8 cellular contexts compared by ENCODE assay signal in the genomic region with DNA sequence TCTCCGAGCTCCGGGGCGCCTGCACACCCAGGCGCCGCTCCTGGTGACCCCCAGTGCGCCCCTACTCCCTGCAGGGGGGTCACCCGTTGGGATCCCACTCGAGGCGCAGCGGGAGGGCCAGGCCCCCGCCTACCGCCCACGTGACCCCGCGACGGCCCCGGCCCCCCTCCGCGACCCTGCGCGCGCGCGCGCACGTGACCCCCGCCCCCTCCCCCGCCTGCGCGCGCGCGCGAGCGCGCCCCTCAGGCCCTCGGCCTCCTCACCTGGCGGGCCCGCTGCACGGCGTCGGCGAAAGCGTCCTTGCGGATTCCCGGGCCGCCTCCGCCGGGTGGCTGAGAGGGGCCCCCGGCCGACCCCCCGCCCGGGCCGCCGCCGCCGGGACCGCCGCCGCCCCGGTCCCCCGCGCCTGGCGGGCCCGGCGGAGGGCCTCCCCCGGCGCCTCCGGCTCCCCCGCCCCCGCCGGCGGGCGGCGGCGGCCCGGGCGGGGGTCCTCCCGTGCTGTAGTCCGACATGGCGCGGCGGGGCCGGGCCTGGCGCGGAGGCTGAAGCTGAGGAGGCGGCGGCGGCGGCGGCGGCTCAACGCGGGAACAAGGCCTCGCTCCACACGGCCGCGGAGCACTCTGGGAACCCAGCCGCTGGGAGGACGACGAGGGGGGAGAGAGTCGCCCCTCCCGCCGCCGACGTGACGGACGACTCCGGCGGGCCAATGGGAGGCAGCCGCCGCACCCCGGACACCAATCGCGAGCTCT. TPM values are rescaled to one million over a fixed set of nuclear protein-coding genes. Genes with fewer than 3 reads are reported as not detected.
A peak's percentile ranks its signal among the peaks of the same experiment; 100 is the strongest.
DNase-seq lines count a peak whose midpoint lies in the region; ATAC-seq and TF ChIP-seq lines count a peak whose summit lies in the region.

A gene with protein sequence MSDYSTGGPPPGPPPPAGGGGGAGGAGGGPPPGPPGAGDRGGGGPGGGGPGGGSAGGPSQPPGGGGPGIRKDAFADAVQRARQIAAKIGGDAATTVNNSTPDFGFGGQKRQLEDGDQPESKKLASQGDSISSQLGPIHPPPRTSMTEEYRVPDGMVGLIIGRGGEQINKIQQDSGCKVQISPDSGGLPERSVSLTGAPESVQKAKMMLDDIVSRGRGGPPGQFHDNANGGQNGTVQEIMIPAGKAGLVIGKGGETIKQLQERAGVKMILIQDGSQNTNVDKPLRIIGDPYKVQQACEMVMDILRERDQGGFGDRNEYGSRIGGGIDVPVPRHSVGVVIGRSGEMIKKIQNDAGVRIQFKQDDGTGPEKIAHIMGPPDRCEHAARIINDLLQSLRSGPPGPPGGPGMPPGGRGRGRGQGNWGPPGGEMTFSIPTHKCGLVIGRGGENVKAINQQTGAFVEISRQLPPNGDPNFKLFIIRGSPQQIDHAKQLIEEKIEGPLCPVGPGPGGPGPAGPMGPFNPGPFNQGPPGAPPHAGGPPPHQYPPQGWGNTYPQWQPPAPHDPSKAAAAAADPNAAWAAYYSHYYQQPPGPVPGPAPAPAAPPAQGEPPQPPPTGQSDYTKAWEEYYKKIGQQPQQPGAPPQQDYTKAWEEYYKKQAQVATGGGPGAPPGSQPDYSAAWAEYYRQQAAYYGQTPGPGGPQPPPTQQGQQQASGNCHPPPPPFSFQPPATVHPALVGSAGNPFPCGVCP (minus strand): TSS at position 622 of the 749 bp plus-strand sequence. CDS start 110 bp downstream, at position 512.

- H3K9ac ChIP-seq in endodermal cell (ENCODE audit: extremely low read depth, low read length, poor library complexity, severe bottlenecking), result peak within 1 kb of the TSS; percentile 87
- peak within 1 kb of the TSS; percentile 74 to 88 for H3K9ac ChIP-seq in mucosa of rectum (ENCODE audit: low read depth in 1 of 2, low read length in 2 of 2)

- H3K4me1 ChIP-seq in endodermal cell (ENCODE audit: control insufficient read depth, insufficient read depth, low read length) (no peaks in the 10 kb centered on the region), mucosa of rectum (ENCODE audit: control insufficient read depth in 2 of 2, insufficient read depth in 2 of 2, low read length in 2 of 2) (peaks cover 11 to 16% of the 10 kb centered on the region in 2 donors), tibial artery (peaks cover 0 to 35% (median 27%) of the 10 kb centered on the region in 4 donors)

- H3K27ac Mint-ChIP-seq in activated B cell treated with CpG ODN at 0.5 μM for 24 hours, result peak within 1 kb of the TSS; percentile 85
- H3K27ac Mint-ChIP-seq in endodermal cell, result peak within 1 kb of the TSS; percentile 91

- H3K36me3 Mint-ChIP-seq in activated B cell treated with CpG ODN at 0.5 μM for 24 hours (ENCODE audit: low read depth) (peaks cover 38% of the 10 kb centered on the region), endodermal cell (ENCODE audit: low read depth) (peaks cover 40% of the 10 kb centered on the region)

- POLR2A ChIA-PET in activated B cell treated with CpG ODN at 0.5 μM for 24 hours (lab: Charles Lee), result interaction anchor here (0.6 to 2.8 kb wide), 25 partner anchors 10 to 738 kb away, joined by 3 to 22 read pairs (median 5); a partner anchor contains a TSS

- peaks cover 38% of the 10 kb centered on the region for H3K36me3 ChIP-seq in endodermal cell (ENCODE audit: control insufficient read depth, insufficient read depth, low read length)
- H3K36me3 ChIP-seq in mucosa of rectum (ENCODE audit: control insufficient read depth in 2 of 2, insufficient read depth in 2 of 2, low read length in 2 of 2), result peaks cover 23 to 25% of the 10 kb centered on the region in 2 donors
- peaks cover 10 to 28% (median 27%) of the 10 kb centered on the region in 3 donors for H3K36me3 ChIP-seq in tibial artery

- H3K9me3 Mint-ChIP-seq in activated B cell treated with CpG ODN at 0.5 μM for 24 hours, result no peaks in the 10 kb centered on the region
- H3K9me3 Mint-ChIP-seq in endodermal cell, result peaks cover 11% of the 10 kb centered on the region

- H3K27me3 Mint-ChIP-seq in activated B cell treated with CpG ODN at 0.5 μM for 24 hours (no peaks in the 10 kb centered on the region), endodermal cell (ENCODE audit: insufficient read depth) (peaks cover 6% of the 10 kb centered on the region)

- H3K4me1 Mint-ChIP-seq in activated B cell treated with CpG ODN at 0.5 μM for 24 hours, result peaks cover 30% of the 10 kb centered on the region
- peaks cover 16% of the 10 kb centered on the region for H3K4me1 Mint-ChIP-seq in endodermal cell

- H3K4me3 Mint-ChIP-seq in activated B cell treated with CpG ODN at 0.5 μM for 24 hours (peak within 1 kb of the TSS; percentile 82), endodermal cell (peak within 1 kb of the TSS; percentile 89)

- WGBS in endodermal cell (ENCODE audit: insufficient coverage in 1 of 2, insufficient read length in 1 of 2), 2 experiments, result 0% methylated on average over 14 to 105 of the region's 115 CpGs

- peaks cover 6% of the 10 kb centered on the region for H3K9me3 ChIP-seq in endodermal cell (ENCODE audit: control insufficient read depth, low read length)
- no peaks in the 10 kb centered on the region for H3K9me3 ChIP-seq in mucosa of rectum (ENCODE audit: control insufficient read depth in 2 of 2, low read length in 2 of 2)
- no peaks in the 10 kb centered on the region for H3K9me3 ChIP-seq in tibial artery

- TF ChIP-seq CTCF in AG09309 (IDR thresholded peaks at IDR 0.05; ENCODE audit: control insufficient read depth, insufficient read depth, low read depth, low read length, missing control alignments) (no peak), activated B cell treated with CpG ODN at 0.5 μM for 24 hours (IDR thresholded peaks at IDR 0.05) (no peak), endodermal cell (conservative IDR thresholded peaks at IDR 0.05) (no peak), tibial artery (IDR thresholded peaks at IDR 0.05) (no peak)

- CTCF ChIA-PET in activated B cell treated with CpG ODN at 0.5 μM for 24 hours (lab: Charles Lee), result interaction anchor here (0.8 kb wide), 1 partner anchor 439 kb away, joined by 3 read pairs; no protein-coding TSS in a partner anchor

- H3K4me3 ChIP-seq in AG09309 (ENCODE audit: control insufficient read depth, low read depth, low read length) (peak within 1 kb of the TSS; percentile 98), endodermal cell (ENCODE audit: low read length) (peak within 1 kb of the TSS; percentile 93), mucosa of rectum (ENCODE audit: low read length in 2 of 2) (peak within 1 kb of the TSS; percentile 86 to 90), tibial artery (peak within 1 kb of the TSS; percentile 67 to 75)

- H3K27me3 ChIP-seq in endodermal cell (ENCODE audit: control insufficient read depth, insufficient read depth, low read length, poor library complexity, severe bottlenecking) (peaks cover 3% of the 10 kb centered on the region), mucosa of rectum (ENCODE audit: control insufficient read depth in 2 of 2, insufficient read depth in 2 of 2, low read length in 2 of 2) (no peaks in the 10 kb centered on the region), tibial artery (no peaks in the 10 kb centered on the region)

- DNase-seq in AG09309 (ENCODE audit: low read depth), result no peak
- no peak for DNase-seq in H4 (ENCODE audit: low spot score)
- peak; percentile 28 for DNase-seq in activated B cell treated with CpG ODN at 0.5 μM for 24 hours
- DNase-seq in endodermal cell, result no peak
- DNase-seq in tibial artery, result no peak
- no peak for DNase-seq in GOT3 (lab: John Stamatoyannopoulos, UW)

- ATAC-seq in activated B cell treated with CpG ODN at 0.5 μM for 24 hours (ENCODE audit: low read depth), result no peak
- ATAC-seq in HG02610 (IDR thresholded peaks at IDR 0.05; ENCODE audit: unreplicated experiment), result no peak

- intact Hi-C loops in activated B cell treated with CpG ODN at 0.5 μM for 24 hours (cut with micrococcal nuclease), result loop anchor here (1.0 to 10.0 kb wide), 4 partner anchors 150 to 700 kb away; a partner anchor contains a TSS
- intact Hi-C loops in tibial artery (cut with DNase I; ENCODE audit: low total_unique reads), result loop anchor here (2.0 kb wide), 1 partner anchor 52 kb away; a partner anchor contains a TSS

- peak within 1 kb of the TSS; percentile 62 for H3K27ac ChIP-seq in endodermal cell (ENCODE audit: low read depth, low read length)
- peak within 1 kb of the TSS; percentile 67 to 84 for H3K27ac ChIP-seq in mucosa of rectum (ENCODE audit: low read depth in 2 of 2, low read length in 2 of 2)
- H3K27ac ChIP-seq in tibial artery, result peak within 1 kb of the TSS; percentile 45 to 75

RNA-seq across cellular contexts. Expression of the gene that starts here (rescaled TPM):
- total RNA-seq in H4 (2014; rRNA removed; shearing (Covaris generic)), result 48.5 and 54.7 TPM in 2 replicates
- 251 and 281 TPM in 2 replicates for total RNA-seq in activated B cell treated with CpG ODN at 0.5 μM for 24 hours
- total RNA-seq in endodermal cell, result 100 to 1,000 TPM; 454 to 476 TPM
- 418 TPM for polyA plus RNA-seq in endodermal cell (2013, experiment 1 of 2)
- polyA plus RNA-seq in endodermal cell (2013, experiment 2 of 2), result 377 TPM
